Comparison of ENCODE assay signal across 1 cellular context in genomic region chr6:41073968-41074691, GRCh38.
TF ChIP-seq lines count a peak whose summit lies in the region.

No MANE protein-coding gene starts in this region.

TF ChIP-seq in SK-N-SH treated with all-trans-retinoic acid at 6 μM for 48 hours, 23 proteins besides CTCF, POLR2A, EP300 and RAD21 (continued from another document):
- TF ChIP-seq POU6F1 (CRISPR knock-in tag; IDR thresholded peaks at IDR 0.05; ENCODE audit: borderline replicate concordance, low read depth) (no peak), SNAI2 (CRISPR knock-in tag; IDR thresholded peaks at IDR 0.05) (no peak), ZFP3 (CRISPR knock-in tag; IDR thresholded peaks at IDR 0.05) (no peak)
